In the genomic region with DNA sequence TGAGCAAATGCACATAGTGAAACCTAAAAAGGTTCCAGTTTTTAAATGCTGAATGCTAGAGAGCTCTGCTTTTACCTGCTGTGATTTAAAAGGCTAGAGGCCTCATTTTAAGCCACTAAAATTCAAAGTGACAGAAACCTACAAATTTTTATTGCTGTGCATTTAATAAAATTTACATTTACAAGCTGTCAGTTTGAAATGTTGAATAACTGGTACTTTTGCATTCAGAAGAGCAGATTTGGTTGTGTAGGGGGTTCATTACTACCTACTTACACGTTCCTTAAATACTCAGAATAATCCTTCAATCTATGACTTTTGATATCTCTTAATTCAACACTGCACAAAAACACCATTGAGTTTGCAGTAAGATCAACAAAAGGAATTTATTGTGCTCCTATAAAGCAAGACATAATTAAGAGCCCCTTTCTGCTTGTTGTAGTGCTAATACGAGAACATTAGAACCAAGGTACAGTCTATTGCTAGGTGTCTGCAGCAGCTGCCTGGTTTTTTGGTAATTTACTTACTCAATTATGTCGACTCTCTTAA, we compare ENCODE assay signal across 23 cellular contexts.
"Had no signal": no experiment of that assay in that cellular context is flagged by ENCODE, and none has a peak within 500 bp of the region (broad histone marks: within the 10 kb centered on the region; RNA-seq: fewer than 3 reads in every experiment).

No MANE protein-coding gene starts in this region.

- DNase-seq: Kasumi-1, MM.1S, NCI-H1105 treated with DMSO at 0.1 percent for 48 hours, NCI-H1436 treated with DMSO at 0.1 percent for 48 hours, NCI-H1694, NCI-H187 treated with DMSO at 0.1 percent for 48 hours, NCI-H2107, NCI-H2171 treated with DMSO at 0.1 percent for 48 hours, NCI-H345, NCI-H446 treated with DMSO at 0.1 percent for 48 hours, NCI-H510A treated with DMSO at 0.1 percent for 48 hours, NCI-H526, NCI-H82, Right ventricle myocardium superior, RPMI8226, SIG-M5, SW 1271, T-cell had no signal

- H3K36me3 ChIP-seq: SJSA1 had no signal

- ATAC-seq: K562, T-cell had no signal

- H3K4me3 ChIP-seq: K562, SJSA1, SK-N-MC had no signal

- H3K4me1 ChIP-seq: SJSA1 had no signal

- H3K9me3 ChIP-seq: SJSA1 had no signal

- H3K27ac ChIP-seq: HL-60, KMS-11, SJSA1, SK-N-MC had no signal
